ENCODE assay signal across 22 cellular contexts in the genomic region with DNA sequence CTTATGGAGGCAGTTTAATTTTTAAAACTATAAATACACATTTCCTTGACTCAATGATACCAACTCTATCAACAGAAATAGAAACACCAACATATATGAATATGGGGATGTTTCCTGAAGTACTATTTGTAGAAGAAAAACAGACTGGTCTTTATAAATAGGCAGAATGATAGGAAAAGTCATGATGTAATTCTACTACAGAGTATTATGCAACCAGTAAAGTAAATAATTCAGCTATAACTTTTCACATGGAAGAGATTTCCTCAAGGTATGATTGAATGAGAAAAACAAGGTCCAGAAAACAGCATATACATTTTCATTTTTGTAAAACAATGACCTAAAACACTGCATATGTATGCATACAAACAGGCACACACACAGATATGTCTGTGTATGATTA.
"Had no signal": no experiment of that assay in that cellular context is flagged by ENCODE, and none has a peak within 500 bp of the region (broad histone marks: within the 10 kb centered on the region; RNA-seq: fewer than 3 reads in every experiment).

No MANE protein-coding gene starts in this region.

- H3K27ac Mint-ChIP-seq: activated naive CD8-positive, alpha-beta T cell treated with anti-CD3 and anti-CD28 coated beads for 36 hours; endodermal cell; neural progenitor cell; T-cell had no signal

- H3K27me3 Mint-ChIP-seq: activated naive CD8-positive, alpha-beta T cell treated with anti-CD3 and anti-CD28 coated beads for 36 hours; central memory CD8-positive, alpha-beta T cell; T-cell had no signal

- H3K27me3 ChIP-seq: breast epithelium, esophagus squamous epithelium, gastrocnemius medialis, neural progenitor cell, spleen, upper lobe of left lung had no signal

- H3K9me3 Mint-ChIP-seq: central memory CD8-positive, alpha-beta T cell; naive B cell; neural progenitor cell; T-cell had no signal

- H3K27ac ChIP-seq: breast epithelium, esophagus squamous epithelium, gastrocnemius medialis, neural progenitor cell, spleen, thoracic aorta, upper lobe of left lung had no signal

- ATAC-seq: gastrocnemius medialis, left cardiac atrium, T-cell had no signal

- H3K4me1 ChIP-seq: breast epithelium, esophagus squamous epithelium, gastrocnemius medialis, upper lobe of left lung had no signal

- H3K4me3 ChIP-seq: breast epithelium, esophagus squamous epithelium, gastrocnemius medialis, neural progenitor cell, spleen, thoracic aorta, upper lobe of left lung had no signal

- H3K36me3 ChIP-seq: breast epithelium, gastrocnemius medialis, neural progenitor cell, thoracic aorta had no signal

- H3K9me3 ChIP-seq: breast epithelium, esophagus squamous epithelium, gastrocnemius medialis, spleen, thoracic aorta, upper lobe of left lung had no signal

- H3K4me3 Mint-ChIP-seq: activated naive CD8-positive, alpha-beta T cell treated with anti-CD3 and anti-CD28 coated beads for 36 hours; central memory CD8-positive, alpha-beta T cell; endodermal cell; naive B cell; neural progenitor cell; T-cell had no signal

- H3K36me3 Mint-ChIP-seq: naive B cell, neural progenitor cell had no signal

- DNase-seq: activated CD4-positive, alpha-beta T cell treated with anti-CD3 and anti-CD28 coated beads for 4 hours; activated CD4-positive, alpha-beta T cell treated with anti-CD3 and anti-CD28 coated beads, Interleukin-2, amount 50 U/mL, for 48 hours; activated CD4-positive, CD25-positive, alpha-beta regulatory T cell; activated naive CD8-positive, alpha-beta T cell treated with anti-CD3 and anti-CD28 coated beads for 36 hours; cortex of kidney; endodermal cell; esophagus squamous epithelium; gastrocnemius medialis; hippocampal formation; left cardiac atrium; mesenchymal stem cell; naive B cell; retina; spleen; stimulated activated CD4-positive, alpha-beta T cell treated with anti-CD3 and anti-CD28 coated beads, Interleukin-4, amount 100 ng/mL, for 1 hour; stimulated activated naive CD4-positive, alpha-beta T cell; T-cell; upper lobe of left lung had no signal
